22 cellular contexts compared by ENCODE assay signal in the genomic region with DNA sequence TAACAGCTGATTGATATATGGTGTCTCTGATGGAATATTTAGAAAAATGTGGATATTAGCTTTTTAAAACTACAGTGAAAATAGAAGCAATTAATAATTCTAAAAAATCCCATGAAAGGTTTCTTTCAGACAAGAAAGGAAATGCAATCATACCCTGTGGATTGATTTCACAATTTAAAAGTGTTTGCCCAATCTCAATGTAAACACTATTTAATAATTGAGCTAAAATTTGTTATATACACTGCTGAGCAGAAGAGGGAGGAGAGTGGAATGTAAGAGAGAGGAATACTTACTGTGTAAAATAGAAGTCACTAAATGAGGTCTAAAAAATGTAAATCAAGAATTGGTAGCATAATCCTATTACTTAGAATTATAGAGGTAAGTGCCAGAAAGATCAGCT.
"Had no signal": no experiment of that assay in that cellular context is flagged by ENCODE, and none has a peak within 500 bp of the region (broad histone marks: within the 10 kb centered on the region; RNA-seq: fewer than 3 reads in every experiment).

No MANE protein-coding gene starts in this region.

- H3K4me3 ChIP-seq: coronary artery, lung, psoas muscle, sigmoid colon, skin epidermis, testis, tibial nerve had no signal

- H3K4me1 Mint-ChIP-seq: immature natural killer cell; naive thymus-derived CD8-positive, alpha-beta T cell had no signal

- H3K9me3 Mint-ChIP-seq: endodermal cell; immature natural killer cell; naive thymus-derived CD8-positive, alpha-beta T cell; stimulated activated naive B cell treated with anti-CD40 and anti-IgM and Interleukin-4, amounts not matched to agents 10 μg/mL and 1 μg/mL and 100 μg/mL, for 72 hours; stimulated activated naive CD8-positive, alpha-beta T cell treated with anti-CD3 and anti-CD28 coated beads, Interleukin-15, amount 100 ng/mL, for 72 hours had no signal

- H3K9me3 ChIP-seq: neutrophil, psoas muscle, sigmoid colon, testis, tibial nerve had no signal

- H3K27ac ChIP-seq: coronary artery, foreskin keratinocyte, neutrophil, psoas muscle, sigmoid colon, skin epidermis, testis, tibial nerve had no signal

- DNase-seq: effector CD4-positive, alpha-beta T cell; endodermal cell; erythroblast; foreskin keratinocyte; immature natural killer cell; kidney; left cardiac atrium; left ventricle myocardium superior; mesendoderm; naive thymus-derived CD8-positive, alpha-beta T cell; psoas muscle; sigmoid colon; stimulated activated CD4-positive, alpha-beta T cell treated with anti-CD3 and anti-CD28 coated beads, Interleukin-2, amount 100 ng/mL, for 24 hours; stimulated activated CD4-positive, alpha-beta T cell treated with anti-CD3 and anti-CD28 coated beads, Interleukin-4, amount 100 ng/mL, for 4 hours; stimulated activated naive B cell treated with anti-CD40 and anti-IgM and Interleukin-4, amounts not matched to agents 10 μg/mL and 1 μg/mL and 100 μg/mL, for 72 hours; stimulated activated naive CD8-positive, alpha-beta T cell treated with anti-CD3 and anti-CD28 coated beads, Interleukin-15, amount 100 ng/mL, for 72 hours; testis had no signal

- H3K4me3 Mint-ChIP-seq: endodermal cell; immature natural killer cell; naive thymus-derived CD8-positive, alpha-beta T cell; stimulated activated naive B cell treated with anti-CD40 and anti-IgM and Interleukin-4, amounts not matched to agents 10 μg/mL and 1 μg/mL and 100 μg/mL, for 72 hours; stimulated activated naive CD8-positive, alpha-beta T cell treated with anti-CD3 and anti-CD28 coated beads, Interleukin-15, amount 100 ng/mL, for 72 hours had no signal

- ATAC-seq: foreskin keratinocyte; left cardiac atrium; left ventricle myocardium superior; naive thymus-derived CD8-positive, alpha-beta T cell; psoas muscle; stimulated activated naive B cell treated with anti-CD40 and anti-IgM and Interleukin-4, amounts not matched to agents 10 μg/mL and 1 μg/mL and 100 μg/mL, for 72 hours; stimulated activated naive CD8-positive, alpha-beta T cell treated with anti-CD3 and anti-CD28 coated beads, Interleukin-15, amount 100 ng/mL, for 72 hours had no signal

- H3K27ac Mint-ChIP-seq: endodermal cell; immature natural killer cell; naive thymus-derived CD8-positive, alpha-beta T cell; stimulated activated naive B cell treated with anti-CD40 and anti-IgM and Interleukin-4, amounts not matched to agents 10 μg/mL and 1 μg/mL and 100 μg/mL, for 72 hours; stimulated activated naive CD8-positive, alpha-beta T cell treated with anti-CD3 and anti-CD28 coated beads, Interleukin-15, amount 100 ng/mL, for 72 hours had no signal

- H3K4me1 ChIP-seq: sigmoid colon, testis had no signal

- H3K36me3 Mint-ChIP-seq: immature natural killer cell; naive thymus-derived CD8-positive, alpha-beta T cell; stimulated activated naive B cell treated with anti-CD40 and anti-IgM and Interleukin-4, amounts not matched to agents 10 μg/mL and 1 μg/mL and 100 μg/mL, for 72 hours had no signal

- H3K36me3 ChIP-seq: neutrophil, sigmoid colon, tibial nerve had no signal

- H3K27me3 ChIP-seq: foreskin keratinocyte, neutrophil, sigmoid colon, testis, tibial nerve had no signal
